In genomic region chr12:25648460-25648859, GRCh38 we compare ENCODE assay signal across 7 cellular contexts.
A peak's percentile ranks its signal among the peaks of the same experiment; 100 is the strongest.
DNase-seq lines count a peak whose midpoint lies in the region; ATAC-seq, FAIRE-seq and TF ChIP-seq lines count a peak whose summit lies in the region.

No MANE protein-coding gene starts in this region.

- H3K36me3 ChIP-seq in thoracic aorta: no peaks in the 10 kb centered on the region

- H3K4me1 ChIP-seq in thoracic aorta (ENCODE audit: control insufficient read depth in 1 of 2, low read depth in 2 of 2): peaks cover 3 to 9% of the 10 kb centered on the region in 2 donors

- TF ChIP-seq CTCF in LNCaP clone FGC (IDR thresholded peaks at IDR 0.05; ENCODE audit: control insufficient read depth, extremely low read depth, insufficient read depth) (no peak), thoracic aorta (IDR thresholded peaks at IDR 0.05) (no peak)

- no peak overlapping the region for H3K27ac ChIP-seq in thoracic aorta

- no peak for ATAC-seq in thoracic aorta (ENCODE audit: insufficient number of reproducible peaks, low FRiP score, low read depth)
- no peak for ATAC-seq in GM19452 (IDR thresholded peaks at IDR 0.05; ENCODE audit: unreplicated experiment)

- no peak for FAIRE-seq in GM12891 (lab: Jason Lieb, UNC)

- H3K4me3 ChIP-seq in LNCaP clone FGC (ENCODE audit: low read depth, low read length) (peak overlapping the region; percentile 1), thoracic aorta (peak overlapping the region; percentile 38)

- no peaks in the 10 kb centered on the region for H3K9me3 ChIP-seq in thoracic aorta

- no peaks in the 10 kb centered on the region for H3K27me3 ChIP-seq in thoracic aorta (replicated peaks; ENCODE audit: insufficient read depth)

- TF ChIP-seq POLR2A in GM12891 (IDR thresholded peaks at IDR 0.05; ENCODE audit: low read depth, low read length): no peak

- DNase-seq in LNCaP clone FGC (ENCODE audit: low read depth): peak; percentile 88
- peak; percentile 85 for DNase-seq in astrocyte of the hippocampus (ENCODE audit: low read depth, low spot score)
- DNase-seq in iPS DF 19.7 (ENCODE audit: low read depth, low spot score): peak; percentile 12
- DNase-seq in thoracic aorta (ENCODE audit: low spot score): no peak
- no peak for DNase-seq in NCI-H2171 treated with DMSO at 0.1 percent for 48 hours (lab: John Stamatoyannopoulos, UW)
- DNase-seq in GM12891 (ENCODE audit: insufficient read length, low spot score): no peak

TF ChIP-seq in GM12891, 5 proteins besides CTCF, POLR2A, EP300 and RAD21:
- TF ChIP-seq SPI1 (IDR thresholded peaks at IDR 0.05; ENCODE audit: low read depth, low read length): no peak
- TF ChIP-seq POLR2AphosphoS5 (IDR thresholded peaks at IDR 0.05; ENCODE audit: low read depth, low read length): no peak
- no peak for TF ChIP-seq POU2F2 (IDR thresholded peaks at IDR 0.05; ENCODE audit: low read depth, low read length)
- no peak for TF ChIP-seq PAX5 (IDR thresholded peaks at IDR 0.05; ENCODE audit: insufficient read depth, low read length, severe bottlenecking)
- no peak for TF ChIP-seq TAF1 (IDR thresholded peaks at IDR 0.05; ENCODE audit: low read depth, low read length)
TF ChIP-seq in GM12891: peak in this region for 0.

Comparison
In these comparisons a context has a peak if more than half of its experiments do, and no peak if none do; other contexts are left out.
1. DNase-seq: peak in LNCaP clone FGC (single experiment), astrocyte of the hippocampus (single experiment) and iPS DF 19.7 (single experiment); none in thoracic aorta (single experiment), NCI-H2171 treated with DMSO at 0.1 percent for 48 hours (single experiment) and GM12891 (single experiment).